ENCODE assay signal across 23 cellular contexts in genomic region chr2:238494573-238494961, GRCh38.
DNase-seq lines count a peak whose midpoint lies in the region; ATAC-seq and TF ChIP-seq lines count a peak whose summit lies in the region.
"Had no signal": no experiment of that assay in that cellular context is flagged by ENCODE, and none has a peak within 500 bp of the region (broad histone marks: within the 10 kb centered on the region; RNA-seq: fewer than 3 reads in every experiment).

No MANE protein-coding gene starts in this region.

- H3K27ac ChIP-seq in DOHH2 (ENCODE audit: low read depth, low read length), result peak overlapping the region; percentile 77
- H3K27ac ChIP-seq: 22Rv1, heart left ventricle, skin epidermis, thyroid gland had no signal

- H3K4me1 ChIP-seq in DOHH2 (ENCODE audit: control insufficient read depth, low read length), result peaks cover 41% of the 10 kb centered on the region
- H3K4me1 ChIP-seq: heart left ventricle, thyroid gland had no signal

- peaks cover 9% of the 10 kb centered on the region for H3F3A ChIP-seq in DOHH2 (ENCODE audit: control insufficient read depth, insufficient read depth)

- ATAC-seq in HG02759 (IDR thresholded peaks at IDR 0.05; ENCODE audit: unreplicated experiment), result no peak
- ATAC-seq in GM18873 (IDR thresholded peaks at IDR 0.05; ENCODE audit: low FRiP score, unreplicated experiment), result no peak
- ATAC-seq: heart left ventricle had no signal

- no peaks in the 10 kb centered on the region for H3K9me2 ChIP-seq in DOHH2 (replicated peaks; ENCODE audit: control insufficient read depth, low read length)

- no peak for TF ChIP-seq CTCF in DOHH2 (IDR thresholded peaks at IDR 0.05; ENCODE audit: low read depth, low read length, poor library complexity, severe bottlenecking)
- TF ChIP-seq CTCF in nephron progenitor cell (IDR thresholded peaks at IDR 0.05), result no peak

- no peaks in the 10 kb centered on the region for H3K79me2 ChIP-seq in DOHH2 (ENCODE audit: control insufficient read depth, low read length)

- H3K36me3 ChIP-seq in DOHH2 (ENCODE audit: control insufficient read depth, low read length), result no peaks in the 10 kb centered on the region
- H3K36me3 ChIP-seq: heart left ventricle, thyroid gland had no signal

- H3K27me3 Mint-ChIP-seq in T-helper 1 cell treated with Interleukin-12 subunit alpha and Interleukin-12 subunit beta and Interleukin-4 antibody, amounts not matched to agents 30 μg/mL and 1 μg/mL, for 36 hours (ENCODE audit: low read depth), result no peaks in the 10 kb centered on the region
- peaks cover 12% of the 10 kb centered on the region for H3K27me3 Mint-ChIP-seq in activated naive CD4-positive, alpha-beta T cell treated with anti-CD3 and anti-CD28 coated beads, Interleukin-2, amount 10 ng/mL, durations not matched to agents 7 days and 5 days
- H3K27me3 Mint-ChIP-seq in nephron progenitor cell (ENCODE audit: low read depth, poor library complexity), result peaks cover 8% of the 10 kb centered on the region

- DNase-seq in T-helper 1 cell, result no peak
- DNase-seq in activated naive CD4-positive, alpha-beta T cell treated with anti-CD3 and anti-CD28 coated beads, Interleukin-2, amount 10 ng/mL, durations not matched to agents 7 days and 5 days, result no peak
- DNase-seq in nephron progenitor cell, result no peak
- no peak for DNase-seq in stimulated activated CD4-positive, alpha-beta T cell treated with anti-CD3 and anti-CD28 coated beads, Interleukin-1b, Interleukin-23, amount 100 ng/mL, for 48 hours
- DNase-seq: activated CD4-positive, CD25-positive, alpha-beta regulatory T cell treated with anti-CD3 and anti-CD28 coated beads, Interleukin-2, amount 50 U/mL, for 72 hours; aorta; C1 segment of cervical spinal cord; effector memory CD4-positive, alpha-beta T cell; GOT3; immature natural killer cell; NCI-H1436; NCI-H2171; OCI-M1; SHP77; thyroid gland had no signal

- H3K4me1 Mint-ChIP-seq in T-helper 1 cell treated with Interleukin-12 subunit alpha and Interleukin-12 subunit beta and Interleukin-4 antibody, amounts not matched to agents 30 μg/mL and 1 μg/mL, for 36 hours (ENCODE audit: low read depth), result peaks cover 12% of the 10 kb centered on the region
- H3K4me1 Mint-ChIP-seq in activated naive CD4-positive, alpha-beta T cell treated with anti-CD3 and anti-CD28 coated beads, Interleukin-2, amount 10 ng/mL, durations not matched to agents 7 days and 5 days, result peaks cover 39% of the 10 kb centered on the region
- H3K4me1 Mint-ChIP-seq in nephron progenitor cell, result peaks cover 79% of the 10 kb centered on the region

- no peaks in the 10 kb centered on the region for H3K36me3 Mint-ChIP-seq in T-helper 1 cell treated with Interleukin-12 subunit alpha and Interleukin-12 subunit beta and Interleukin-4 antibody, amounts not matched to agents 30 μg/mL and 1 μg/mL, for 36 hours (ENCODE audit: low read depth)
- no peaks in the 10 kb centered on the region for H3K36me3 Mint-ChIP-seq in activated naive CD4-positive, alpha-beta T cell treated with anti-CD3 and anti-CD28 coated beads, Interleukin-2, amount 10 ng/mL, durations not matched to agents 7 days and 5 days
- H3K36me3 Mint-ChIP-seq in nephron progenitor cell (ENCODE audit: low read depth), result no peaks in the 10 kb centered on the region
- H3K36me3 Mint-ChIP-seq: immature natural killer cell had no signal

- peak overlapping the region; percentile 9 for H3K4me3 Mint-ChIP-seq in T-helper 1 cell treated with Interleukin-12 subunit alpha and Interleukin-12 subunit beta and Interleukin-4 antibody, amounts not matched to agents 30 μg/mL and 1 μg/mL, for 36 hours
- peak overlapping the region; percentile 40 for H3K4me3 Mint-ChIP-seq in activated naive CD4-positive, alpha-beta T cell treated with anti-CD3 and anti-CD28 coated beads, Interleukin-2, amount 10 ng/mL, durations not matched to agents 7 days and 5 days
- no peak overlapping the region for H3K4me3 Mint-ChIP-seq in nephron progenitor cell
- H3K4me3 Mint-ChIP-seq: immature natural killer cell had no signal

- H3K4me2 ChIP-seq in DOHH2 (ENCODE audit: low read length), result peak overlapping the region; percentile 72

- H3K27ac Mint-ChIP-seq in T-helper 1 cell treated with Interleukin-12 subunit alpha and Interleukin-12 subunit beta and Interleukin-4 antibody, amounts not matched to agents 30 μg/mL and 1 μg/mL, for 36 hours, result peak overlapping the region; percentile 53
- H3K27ac Mint-ChIP-seq in activated naive CD4-positive, alpha-beta T cell treated with anti-CD3 and anti-CD28 coated beads, Interleukin-2, amount 10 ng/mL, durations not matched to agents 7 days and 5 days, result peak overlapping the region; percentile 86
- peak overlapping the region; percentile 73 for H3K27ac Mint-ChIP-seq in nephron progenitor cell
- H3K27ac Mint-ChIP-seq: immature natural killer cell, progenitor cell of endocrine pancreas had no signal

- H4K20me1 ChIP-seq in DOHH2 (ENCODE audit: control insufficient read depth, insufficient read depth, low read depth, low read length), result no peaks in the 10 kb centered on the region

- H3K4me3 ChIP-seq in DOHH2 (ENCODE audit: low read length), result peak overlapping the region; percentile 67
- H3K4me3 ChIP-seq: heart left ventricle, skin epidermis, thyroid gland had no signal

- H3K27me3 ChIP-seq in DOHH2 (ENCODE audit: control insufficient read depth, low read length), result peaks cover 21% of the 10 kb centered on the region
- H3K27me3 ChIP-seq: thyroid gland had no signal

- H3K9me3 ChIP-seq in DOHH2 (ENCODE audit: control insufficient read depth, insufficient read depth, low read length), result no peaks in the 10 kb centered on the region
- H3K9me3 ChIP-seq: heart left ventricle, thyroid gland had no signal

- no peaks in the 10 kb centered on the region for H3K9me3 Mint-ChIP-seq in T-helper 1 cell treated with Interleukin-12 subunit alpha and Interleukin-12 subunit beta and Interleukin-4 antibody, amounts not matched to agents 30 μg/mL and 1 μg/mL, for 36 hours
- no peaks in the 10 kb centered on the region for H3K9me3 Mint-ChIP-seq in activated naive CD4-positive, alpha-beta T cell treated with anti-CD3 and anti-CD28 coated beads, Interleukin-2, amount 10 ng/mL, durations not matched to agents 7 days and 5 days
- H3K9me3 Mint-ChIP-seq in nephron progenitor cell, result no peaks in the 10 kb centered on the region
- H3K9me3 Mint-ChIP-seq: immature natural killer cell had no signal

- CTCF ChIA-PET in activated naive CD4-positive, alpha-beta T cell treated with anti-CD3 and anti-CD28 coated beads, Interleukin-2, amount 10 ng/mL, durations not matched to agents 7 days and 5 days (lab: Charles Lee), result interaction anchor here (1.4 kb wide), 2 partner anchors 124 to 137 kb away, joined by 3 to 4 read pairs; no protein-coding TSS in a partner anchor
